1 cellular context compared by ENCODE assay signal in the genomic region with DNA sequence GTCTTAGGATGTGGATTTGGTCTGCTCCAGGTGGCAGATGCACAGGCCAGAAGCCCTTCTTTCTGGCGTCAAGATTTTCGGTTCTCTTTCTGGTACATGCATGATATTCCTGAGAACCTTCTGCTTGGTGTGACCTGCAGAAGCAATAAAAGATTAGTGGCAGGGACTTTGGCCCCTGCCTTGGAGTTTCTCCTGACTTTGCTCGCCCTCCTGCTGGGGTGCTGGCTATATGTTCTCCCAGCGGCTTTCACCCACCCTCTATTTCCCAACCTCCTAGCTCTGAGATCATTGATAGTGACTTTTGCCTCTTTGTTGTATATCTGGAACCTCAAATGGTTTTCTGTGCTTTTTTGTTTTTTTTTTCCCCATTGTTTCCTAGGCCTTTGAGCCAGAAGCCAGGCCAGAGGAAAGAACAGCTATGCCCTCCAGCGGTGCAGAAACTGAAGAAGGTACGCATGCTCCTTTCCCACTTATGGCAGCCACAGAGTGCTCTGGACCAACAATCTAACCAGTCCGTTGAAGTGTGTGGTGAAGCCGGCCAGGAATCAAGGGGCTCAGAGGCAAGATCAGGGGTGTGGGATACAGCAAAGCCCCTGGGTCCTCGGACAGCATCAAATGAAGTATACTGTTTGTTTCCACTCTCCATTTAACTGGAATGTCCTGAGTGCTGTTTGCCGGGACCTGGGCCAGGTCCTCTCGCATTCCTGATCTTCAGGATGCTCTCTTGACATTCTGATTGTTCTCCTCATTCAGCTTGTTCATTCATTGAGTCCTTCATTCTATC.
TF ChIP-seq lines count a peak whose summit lies in the region.

No MANE protein-coding gene starts in this region.

TF ChIP-seq in K562, 482 proteins besides CTCF, POLR2A, EP300 and RAD21 (continued from another document):
- TF ChIP-seq, protein P1, sequence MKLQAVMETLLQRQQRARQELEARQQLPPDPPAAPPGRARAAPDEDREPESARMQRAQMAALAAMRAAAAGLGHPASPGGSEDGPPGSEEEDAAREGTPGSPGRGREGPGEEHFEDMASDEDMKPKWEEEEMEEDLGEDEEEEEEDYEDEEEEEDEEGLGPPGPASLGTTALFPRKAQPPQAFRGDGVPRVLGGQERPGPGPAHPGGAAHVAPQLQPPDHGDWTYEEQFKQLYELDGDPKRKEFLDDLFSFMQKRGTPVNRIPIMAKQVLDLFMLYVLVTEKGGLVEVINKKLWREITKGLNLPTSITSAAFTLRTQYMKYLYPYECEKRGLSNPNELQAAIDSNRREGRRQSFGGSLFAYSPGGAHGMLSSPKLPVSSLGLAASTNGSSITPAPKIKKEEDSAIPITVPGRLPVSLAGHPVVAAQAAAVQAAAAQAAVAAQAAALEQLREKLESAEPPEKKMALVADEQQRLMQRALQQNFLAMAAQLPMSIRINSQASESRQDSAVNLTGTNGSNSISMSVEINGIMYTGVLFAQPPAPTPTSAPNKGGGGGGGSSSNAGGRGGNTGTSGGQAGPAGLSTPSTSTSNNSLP (IDR thresholded peaks at IDR 0.05; ENCODE audit: borderline replicate concordance, low read depth, low read length), result no peak
- peak; percentile 23 to 53; a peak in 3 of 4 replicates for TF ChIP-seq NRF1 (conservative IDR thresholded peaks at IDR 0.05 in 1 of 2, IDR thresholded peaks at IDR 0.05 in 1 of 2)
- TF ChIP-seq JUN (IDR thresholded peaks at IDR 0.05; ENCODE audit: borderline replicate concordance, low read depth, low read length), result no peak
- TF ChIP-seq JUN (CRISPR knock-in tag; IDR thresholded peaks at IDR 0.05; ENCODE audit: borderline replicate concordance), result no peak
